In genomic region chr16:6528217-6528616, GRCh38 we compare ENCODE assay signal across 25 cellular contexts.
"Had no signal": no experiment of that assay in that cellular context is flagged by ENCODE, and none has a peak within 500 bp of the region (broad histone marks: within the 10 kb centered on the region; RNA-seq: fewer than 3 reads in every experiment).

No MANE protein-coding gene starts in this region.

- H3K9me3 ChIP-seq: left lung, lower lobe of right lung, pancreas, prostate gland, sigmoid colon, suprapubic skin, thoracic aorta, tibial artery, upper lobe of right lung had no signal

- DNase-seq: hypothalamus; immature natural killer cell; kidney; left colon; left lung; lower lobe of right lung; mammary epithelial cell; mesenchymal stem cell; naive thymus-derived CD8-positive, alpha-beta T cell; nucleus accumbens; pancreas; posterior cingulate gyrus; retina; right cardiac atrium; sigmoid colon; small intestine; spleen; stimulated activated CD4-positive, alpha-beta T cell treated with anti-CD3 and anti-CD28 coated beads, Interleukin-4, amount 100 ng/mL, for 24 hours; stimulated activated naive CD4-positive, alpha-beta T cell; tibial artery; trophoblast cell; upper lobe of right lung had no signal

- H3K27me3 ChIP-seq: left lung, sigmoid colon, spleen, suprapubic skin, tibial artery, upper lobe of right lung had no signal

- H3K4me1 ChIP-seq: left lung, lower lobe of right lung, pancreas, prostate gland, sigmoid colon, spleen, suprapubic skin, tibial artery, upper lobe of right lung had no signal

- H3K27ac ChIP-seq: left lung, lower lobe of right lung, pancreas, prostate gland, sigmoid colon, spleen, suprapubic skin, thoracic aorta, tibial artery, upper lobe of right lung had no signal

- H3K4me3 ChIP-seq: left lung, lower lobe of right lung, pancreas, prostate gland, sigmoid colon, spleen, suprapubic skin, thoracic aorta, tibial artery, upper lobe of right lung had no signal

- H3K36me3 ChIP-seq: left lung, lower lobe of right lung, pancreas, prostate gland, sigmoid colon, spleen, suprapubic skin, thoracic aorta, tibial artery, upper lobe of right lung had no signal
